Comparison of ENCODE assay signal across 8 cellular contexts in genomic region chr9:4796988-4797956, GRCh38. TPM values are rescaled to one million over a fixed set of nuclear protein-coding genes. Genes with fewer than 3 reads are reported as not detected.
A peak's percentile ranks its signal among the peaks of the same experiment; 100 is the strongest.
DNase-seq lines count a peak whose midpoint lies in the region; ATAC-seq, FAIRE-seq and TF ChIP-seq lines count a peak whose summit lies in the region.

No MANE protein-coding gene starts in this region.

- no peak overlapping the region for H3K27ac ChIP-seq in right atrium auricular region
- no peak overlapping the region for H3K27ac ChIP-seq in astrocyte (ENCODE audit: low read depth, low read length)
- H3K27ac ChIP-seq in vagina = no peak overlapping the region

- intact Hi-C loops in left cardiac atrium (cut with DNase I) (loop anchor here (5.0 to 10.0 kb wide), 3 partner anchors 35 to 188 kb away; partner anchors contain the start of genes JAK2 (in 1 of the 2) and PLPP6 (in 1 of the 2)), vagina (cut with DNase I) (no loop called here)

- H3K9me3 ChIP-seq in right atrium auricular region (no peaks in the 10 kb centered on the region), astrocyte (ENCODE audit: insufficient read depth, low read depth, low read length) (no peaks in the 10 kb centered on the region), vagina (no peaks in the 10 kb centered on the region)

- no peak overlapping the region for H3K9ac ChIP-seq in astrocyte (ENCODE audit: low read length)

- H3K27ac Mint-ChIP-seq in astrocyte (ENCODE audit: unreplicated experiment) = no peak overlapping the region

- no peak overlapping the region for H2AFZ ChIP-seq in astrocyte (ENCODE audit: low read depth, low read length)

- H3K4me3 ChIP-seq in right atrium auricular region (no peak overlapping the region), astrocyte (ENCODE audit: insufficient read depth, low read depth, low read length) (no peak overlapping the region), vagina (no peak overlapping the region)

- peaks cover 88% of the 10 kb centered on the region for H3K79me2 ChIP-seq in astrocyte (ENCODE audit: insufficient read depth, low read length)

- no peaks in the 10 kb centered on the region for H3K36me3 ChIP-seq in right atrium auricular region
- no peaks in the 10 kb centered on the region for H3K36me3 ChIP-seq in astrocyte (ENCODE audit: insufficient read depth, low read length)
- H3K36me3 ChIP-seq in vagina = no peaks in the 10 kb centered on the region

- ATAC-seq in left cardiac atrium (no peak), GM18505 (IDR thresholded peaks at IDR 0.05; ENCODE audit: unreplicated experiment) (no peak)

- DNase-seq in right atrium auricular region (ENCODE audit: low spot score) = no peak
- no peak for DNase-seq in left cardiac atrium
- DNase-seq in NAMALWA (ENCODE audit: low spot score) = peak; percentile 63
- peak; percentile 6 for DNase-seq in astrocyte (ENCODE audit: low read depth)
- peak; percentile 69 for DNase-seq in left kidney (ENCODE audit: low read depth, low spot score)
- DNase-seq in vagina (ENCODE audit: extremely low spot score in 2 of 2) = no peak
- no peak for DNase-seq in stimulated activated CD4-positive, alpha-beta T cell treated with anti-CD3 and anti-CD28 coated beads, Interleukin-4, amount 100 ng/mL, for 1 hour

- no peaks in the 10 kb centered on the region for H3K36me3 Mint-ChIP-seq in astrocyte (ENCODE audit: low read depth, unreplicated experiment)

- peak; percentile 61 to 81 for TF ChIP-seq CTCF in right atrium auricular region (IDR thresholded peaks at IDR 0.05)
- TF ChIP-seq CTCF in astrocyte (IDR thresholded peaks at IDR 0.05; ENCODE audit: insufficient read depth, low read depth, low read length) = peak; percentile 84
- TF ChIP-seq CTCF in vagina (IDR thresholded peaks at IDR 0.05) = peak in 2 of 3 experiments; percentile 15 to 51

- TF ChIP-seq POLR2A in vagina (IDR thresholded peaks at IDR 0.05) (no peak), GM18505 (IDR thresholded peaks at IDR 0.05; ENCODE audit: borderline replicate concordance, extremely low read depth, insufficient read depth, insufficient read length) (no peak)

- no peaks in the 10 kb centered on the region for H3K27me3 ChIP-seq in right atrium auricular region
- H3K27me3 ChIP-seq in astrocyte (ENCODE audit: insufficient read depth, low read length) = no peaks in the 10 kb centered on the region
- no peaks in the 10 kb centered on the region for H3K27me3 ChIP-seq in vagina

- no peaks in the 10 kb centered on the region for H3K9me3 Mint-ChIP-seq in astrocyte (ENCODE audit: unreplicated experiment)

- H3K27me3 Mint-ChIP-seq in astrocyte (ENCODE audit: low read depth, unreplicated experiment) = no peaks in the 10 kb centered on the region

- peak; percentile 26 for FAIRE-seq in astrocyte (lab: Jason Lieb, UNC)

- H3K4me3 Mint-ChIP-seq in astrocyte (ENCODE audit: unreplicated experiment) = no peak overlapping the region

- peaks cover 13% of the 10 kb centered on the region for H3K4me1 Mint-ChIP-seq in astrocyte (ENCODE audit: low read depth, unreplicated experiment)

- H3K4me2 ChIP-seq in astrocyte (ENCODE audit: low read length) = no peak overlapping the region

- H3K4me1 ChIP-seq in right atrium auricular region (peaks cover 0 to 31% of the 10 kb centered on the region in 2 donors), astrocyte (ENCODE audit: insufficient read depth, low read length) (peaks cover 11% of the 10 kb centered on the region), vagina (peaks cover 39% of the 10 kb centered on the region)

- peaks cover 71% of the 10 kb centered on the region for H4K20me1 ChIP-seq in astrocyte (ENCODE audit: insufficient read depth, low read length)

RNA-seq across cellular contexts. Expression of gene RCL1, which starts 4.5 kb away (rescaled TPM):
- 1 to 10 TPM; 7.2 to 8.6 TPM for total RNA-seq in right atrium auricular region
- total RNA-seq in left cardiac atrium = 10 to 100 TPM in 1 of 2 donors, 1 to 10 TPM in 1; 6.0 to 10.1 TPM
- total RNA-seq in astrocyte = 19.6 and 22.3 TPM in 2 replicates
- 24.8 TPM for total RNA-seq in vagina

RNA-seq across cellular contexts. Expression of gene AK3, which starts 56.3 kb away (rescaled TPM):
- total RNA-seq in right atrium auricular region (100 to 1,000 TPM; 109 to 201 TPM), left cardiac atrium (10 to 100 TPM; 91.1 to 98.8 TPM), astrocyte (41.4 and 45.1 TPM in 2 replicates), vagina (72.4 TPM)

Comparison
In these comparisons a context has a peak if more than half of its experiments do, and no peak if none do; other contexts are left out.
1. DNase-seq: peak in NAMALWA (single experiment), astrocyte (single experiment) and left kidney (single experiment); none in right atrium auricular region (single experiment), left cardiac atrium (single experiment), vagina (0 of 2) and stimulated activated CD4-positive, alpha-beta T cell treated with anti-CD3 and anti-CD28 coated beads, Interleukin-4, amount 100 ng/mL, for 1 hour (single experiment).
2. CTCF ChIP-seq: peak in every context shown above with its lines; median percentile 84 in astrocyte; 71 in right atrium auricular region; 33 in vagina.